15 cellular contexts compared by ENCODE assay signal in the genomic region with DNA sequence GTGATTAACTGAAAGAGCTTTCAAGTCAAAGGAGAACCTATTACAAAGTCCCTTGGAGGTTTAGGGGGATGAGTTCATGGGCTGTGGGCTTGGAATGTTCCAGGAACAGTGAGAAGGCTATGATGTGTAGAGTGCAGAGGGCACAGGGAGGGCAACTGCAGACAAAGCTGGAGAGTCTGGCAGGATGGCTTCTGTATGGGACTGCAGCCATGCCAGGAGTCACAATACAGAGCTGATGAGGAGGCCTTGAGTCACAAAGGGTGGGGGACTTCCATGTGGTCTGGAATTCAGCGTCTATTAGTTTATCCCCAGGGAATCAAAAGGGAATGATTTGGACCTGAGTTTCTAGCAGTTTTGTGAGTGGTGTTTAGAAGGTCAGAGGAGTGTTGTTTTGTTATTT. TPM values are rescaled to one million over a fixed set of nuclear protein-coding genes. Genes with fewer than 3 reads are reported as not detected.
DNase-seq lines count a peak whose midpoint lies in the region; ATAC-seq, FAIRE-seq and TF ChIP-seq lines count a peak whose summit lies in the region.
"Had no signal": no experiment of that assay in that cellular context is flagged by ENCODE, and none has a peak within 500 bp of the region (broad histone marks: within the 10 kb centered on the region; RNA-seq: fewer than 3 reads in every experiment).

No MANE protein-coding gene starts in this region.

- ATAC-seq in upper lobe of right lung, result peak; percentile 63
- ATAC-seq in naive thymus-derived CD4-positive, alpha-beta T cell, result no peak
- ATAC-seq in HG02973 (IDR thresholded peaks at IDR 0.05; ENCODE audit: unreplicated experiment), result no peak
- ATAC-seq: K562; naive thymus-derived CD8-positive, alpha-beta T cell; Panc1 had no signal

- no peak overlapping the region for H3K9ac ChIP-seq in keratinocyte (ENCODE audit: control insufficient read depth, extremely low read depth, insufficient read depth, low read length)

- intact Hi-C loops in MCF 10A (cut with micrococcal nuclease) (no loop called here), breast epithelium (cut with DNase I; ENCODE audit: low total_unique reads) (loop anchor here (10.0 kb wide), 1 partner anchor 780 kb away; no protein-coding TSS in a partner anchor), upper lobe of right lung (cut with DNase I) (no loop called here)
- intact Hi-C loops in naive thymus-derived CD4-positive, alpha-beta T cell (cut with micrococcal nuclease), result no loop called here

- in situ Hi-C loops in astrocyte of the spinal cord (cut with HindIII; ENCODE audit: low sequenced_read_pairs), result no loop called here

- BruUV-seq in MCF 10A (replicated peaks; lab: Mats Ljungman, UMichigan), result no TSS peak

- no peaks in the 10 kb centered on the region for H3K36me3 ChIP-seq in breast epithelium
- H3K36me3 ChIP-seq in keratinocyte (ENCODE audit: control insufficient read depth in 2 of 2, extremely low read depth in 1 of 2, insufficient read depth in 2 of 2, low read length in 2 of 2), result no peaks in the 10 kb centered on the region
- no peaks in the 10 kb centered on the region for H3K36me3 ChIP-seq in upper lobe of right lung
- H3K36me3 ChIP-seq in naive thymus-derived CD4-positive, alpha-beta T cell (ENCODE audit: control insufficient read depth in 2 of 3, insufficient read depth in 3 of 3, low read length in 3 of 3), result no peaks in the 10 kb centered on the region
- H3K36me3 ChIP-seq: colonic mucosa had no signal

- dilution Hi-C loops in keratinocyte (cut with MboI; ENCODE audit: extremely low pct_ligation_motif_present, low sequenced_read_pairs), result no loop called here

- H3K4me3 ChIP-seq in breast epithelium (no peak overlapping the region), astrocyte of the spinal cord (ENCODE audit: low read depth, low read length) (no peak overlapping the region), keratinocyte (ENCODE audit: control insufficient read depth in 2 of 3, extremely low read depth in 1 of 3, insufficient read depth in 2 of 3, low read depth in 1 of 3, low read length in 3 of 3) (no peak overlapping the region), upper lobe of right lung (no peak overlapping the region)
- no peak overlapping the region for H3K4me3 ChIP-seq in naive thymus-derived CD4-positive, alpha-beta T cell (ENCODE audit: low read length)
- H3K4me3 ChIP-seq: colonic mucosa, K562 had no signal

- H3K27ac ChIP-seq in breast epithelium (no peak overlapping the region), keratinocyte (ENCODE audit: control insufficient read depth, insufficient read depth, low read length) (no peak overlapping the region), upper lobe of right lung (no peak overlapping the region)
- H3K27ac ChIP-seq in naive thymus-derived CD4-positive, alpha-beta T cell (ENCODE audit: low read depth, low read length), result no peak overlapping the region
- H3K27ac ChIP-seq: colonic mucosa had no signal

- H3K9me3 Mint-ChIP-seq in MCF 10A (ENCODE audit: unreplicated experiment), result no peaks in the 10 kb centered on the region
- peaks cover 0 to 13% (median 1%) of the 10 kb centered on the region in 11 donors for H3K9me3 Mint-ChIP-seq in naive thymus-derived CD4-positive, alpha-beta T cell
- H3K9me3 Mint-ChIP-seq: activated B cell treated with CpG ODN at 0.5 μM for 24 hours had no signal

- no peak overlapping the region for H3K27ac Mint-ChIP-seq in MCF 10A (ENCODE audit: low read depth, unreplicated experiment)
- H3K27ac Mint-ChIP-seq in naive thymus-derived CD4-positive, alpha-beta T cell, result no peak overlapping the region
- H3K27ac Mint-ChIP-seq: activated B cell treated with CpG ODN at 0.5 μM for 24 hours; naive thymus-derived CD8-positive, alpha-beta T cell had no signal

- TF ChIP-seq CTCF in MCF 10A (IDR thresholded peaks at IDR 0.05; ENCODE audit: unreplicated experiment), result no peak
- TF ChIP-seq CTCF in breast epithelium (IDR thresholded peaks at IDR 0.05), result no peak
- no peak for TF ChIP-seq CTCF in astrocyte of the spinal cord (IDR thresholded peaks at IDR 0.05; ENCODE audit: low read depth, low read length)
- TF ChIP-seq CTCF in keratinocyte (optimal IDR thresholded peaks at IDR 0.05 in 1 of 3, IDR thresholded peaks at IDR 0.05 in 1 of 3, conservative IDR thresholded peaks at IDR 0.05 in 1 of 3; ENCODE audit: extremely low read depth in 1 of 3, insufficient read depth in 2 of 3, low read length in 3 of 3), result no peak
- no peak for TF ChIP-seq CTCF in upper lobe of right lung (IDR thresholded peaks at IDR 0.05)

- no peaks in the 10 kb centered on the region for H3K9me3 ChIP-seq in breast epithelium
- H3K9me3 ChIP-seq in keratinocyte (ENCODE audit: control insufficient read depth, low read depth, low read length), result no peaks in the 10 kb centered on the region
- H3K9me3 ChIP-seq in upper lobe of right lung, result no peaks in the 10 kb centered on the region
- no peaks in the 10 kb centered on the region for H3K9me3 ChIP-seq in naive thymus-derived CD4-positive, alpha-beta T cell (ENCODE audit: control insufficient read depth in 2 of 3, low read length in 3 of 3)
- H3K9me3 ChIP-seq: colonic mucosa had no signal

- DNase-seq in MCF 10A (ENCODE audit: unreplicated experiment) (peak; percentile 36), breast epithelium (ENCODE audit: low spot score in 2 of 2) (no peak), astrocyte of the spinal cord (ENCODE audit: low read depth, low spot score) (peak; percentile 79), keratinocyte (ENCODE audit: low read depth, low spot score) (no peak), upper lobe of right lung (no peak), 8988T (no peak)
- DNase-seq in naive thymus-derived CD4-positive, alpha-beta T cell, result no peak
- DNase-seq: activated B cell treated with CpG ODN at 0.5 μM for 24 hours; colonic mucosa; naive thymus-derived CD8-positive, alpha-beta T cell; NCI-H226 had no signal

- H3K27me3 ChIP-seq in breast epithelium (no peaks in the 10 kb centered on the region), keratinocyte (ENCODE audit: control insufficient read depth, extremely low read depth, insufficient read depth, low read length) (no peaks in the 10 kb centered on the region), upper lobe of right lung (no peaks in the 10 kb centered on the region)
- no peaks in the 10 kb centered on the region for H3K27me3 ChIP-seq in naive thymus-derived CD4-positive, alpha-beta T cell (ENCODE audit: control insufficient read depth in 2 of 2, insufficient read depth in 2 of 2, low read length in 2 of 2)
- H3K27me3 ChIP-seq: colonic mucosa had no signal

- H3K79me2 ChIP-seq in keratinocyte (ENCODE audit: control insufficient read depth, insufficient read depth, low read length), result no peaks in the 10 kb centered on the region

- H2AFZ ChIP-seq in keratinocyte (ENCODE audit: control insufficient read depth, low read length), result peak overlapping the region; percentile 15

- peak overlapping the region; percentile 17 for H3K4me2 ChIP-seq in keratinocyte (ENCODE audit: control insufficient read depth, extremely low read depth, insufficient read depth, low read depth, low read length)

- H3K4me1 ChIP-seq in breast epithelium (no peaks in the 10 kb centered on the region), keratinocyte (ENCODE audit: control insufficient read depth, extremely low read depth, insufficient read depth, low read length) (peaks cover 8% of the 10 kb centered on the region), upper lobe of right lung (no peaks in the 10 kb centered on the region)
- no peaks in the 10 kb centered on the region for H3K4me1 ChIP-seq in naive thymus-derived CD4-positive, alpha-beta T cell (ENCODE audit: control insufficient read depth in 2 of 2, insufficient read depth in 2 of 2, low read length in 2 of 2)
- H3K4me1 ChIP-seq: colonic mucosa had no signal

- no peaks in the 10 kb centered on the region for H3K27me3 Mint-ChIP-seq in MCF 10A (ENCODE audit: insufficient read depth, unreplicated experiment)
- peaks cover 0 to 34% (median 28%) of the 10 kb centered on the region in 5 donors for H3K27me3 Mint-ChIP-seq in naive thymus-derived CD4-positive, alpha-beta T cell

- CTCF ChIA-PET in MCF 10A (lab: Yijun Ruan, JAX), result no interaction called here
- CTCF ChIA-PET in naive thymus-derived CD4-positive, alpha-beta T cell (lab: Charles Lee), result no interaction called here

- no peak for TF ChIP-seq POLR2A in breast epithelium (IDR thresholded peaks at IDR 0.05)

- no peak overlapping the region for H3K4me3 Mint-ChIP-seq in MCF 10A (ENCODE audit: unreplicated experiment)
- no peak overlapping the region for H3K4me3 Mint-ChIP-seq in naive thymus-derived CD4-positive, alpha-beta T cell
- H3K4me3 Mint-ChIP-seq: activated B cell treated with CpG ODN at 0.5 μM for 24 hours; naive thymus-derived CD8-positive, alpha-beta T cell had no signal

- peak; percentile 84 for FAIRE-seq in keratinocyte (lab: Jason Lieb, UNC)
- FAIRE-seq: A204.1, K562 had no signal

- no peaks in the 10 kb centered on the region for H3K36me3 Mint-ChIP-seq in MCF 10A (ENCODE audit: insufficient read depth, unreplicated experiment)
- peaks cover 0 to 10% (median 0%) of the 10 kb centered on the region in 5 donors for H3K36me3 Mint-ChIP-seq in naive thymus-derived CD4-positive, alpha-beta T cell

- H3K9me1 ChIP-seq in keratinocyte (ENCODE audit: control insufficient read depth, extremely low read depth, insufficient read depth, low read length), result no peaks in the 10 kb centered on the region

- H4K20me1 ChIP-seq in keratinocyte (ENCODE audit: control insufficient read depth, extremely low read depth, insufficient read depth, low read length), result no peaks in the 10 kb centered on the region

- POLR2A ChIA-PET in MCF 10A (lab: Yijun Ruan, JAX), result interaction anchor here (0.7 to 1.1 kb wide), 3 partner anchors 9 to 58 kb away, joined by 3 to 4 read pairs (median 3); no protein-coding TSS in a partner anchor
- POLR2A ChIA-PET in naive thymus-derived CD4-positive, alpha-beta T cell (lab: Charles Lee), result no interaction called here

- peaks cover 7% of the 10 kb centered on the region for H3K4me1 Mint-ChIP-seq in MCF 10A (ENCODE audit: insufficient read depth, unreplicated experiment)
- H3K4me1 Mint-ChIP-seq in naive thymus-derived CD4-positive, alpha-beta T cell, result peaks cover 0 to 7% (median 0%) of the 10 kb centered on the region in 7 donors
- H3K4me1 Mint-ChIP-seq: activated B cell treated with CpG ODN at 0.5 μM for 24 hours had no signal

RNA-seq across cellular contexts. Expression of a gene that starts 14.4 kb away (rescaled TPM):
- total RNA-seq in MCF 10A (2022), result 0.71 and 0.91 TPM in 2 replicates
- total RNA-seq in breast epithelium, result 10 to 100 TPM in 2 of 3 donors, 1 to 10 TPM in 1; 5.9 to 15.2 (median 14.4) TPM
- polyA plus RNA-seq in keratinocyte, result 0.01 to 0.05 TPM (median 0.03 TPM) in 3 replicates
- polyA plus RNA-seq in keratinocyte (2011; ENCODE audit: low read depth), result 0.47 TPM
- 0.02 and 0.03 TPM in 2 replicates for polyA plus RNA-seq in keratinocyte (2011; cell fraction: cytosol; rRNA removed)
- 0.06 and 0.08 TPM in 2 replicates for polyA plus RNA-seq in keratinocyte (2011; cell fraction: nucleus; rRNA removed)
- polyA plus RNA-seq in keratinocyte (2012; ENCODE audit: low replicate concordance), result 0.05 and 0.21 TPM in 2 replicates
- 0.16 TPM in 1 of 3 replicates, not detected in the others for polyA minus RNA-seq in keratinocyte
- not detected for polyA minus RNA-seq in keratinocyte (2011; cell fraction: cytosol; rRNA and poly(A)+ RNA removed)
- polyA minus RNA-seq in keratinocyte (2011; cell fraction: nucleus; rRNA and poly(A)+ RNA removed), result 0.11 and 0.16 TPM in 2 replicates
- 65.6 TPM for total RNA-seq in upper lobe of right lung
- not detected for total RNA-seq in naive thymus-derived CD4-positive, alpha-beta T cell
- not detected for polyA plus RNA-seq in naive thymus-derived CD4-positive, alpha-beta T cell
- total RNA-seq: activated B cell treated with CpG ODN at 0.5 μM for 24 hours; naive thymus-derived CD8-positive, alpha-beta T cell had no signal
- polyA plus RNA-seq: naive thymus-derived CD8-positive, alpha-beta T cell had no signal

Comparison
In these comparisons a context has a peak if more than half of its experiments do, and no peak if none do; other contexts are left out.
1. DNase-seq: peak in MCF 10A (single experiment) and astrocyte of the spinal cord (single experiment); none in breast epithelium (0 of 2), keratinocyte (single experiment), upper lobe of right lung (single experiment), 8988T (single experiment) and naive thymus-derived CD4-positive, alpha-beta T cell (0 of 9).